Comparison of ENCODE assay signal across 1 cellular context in the genomic region with DNA sequence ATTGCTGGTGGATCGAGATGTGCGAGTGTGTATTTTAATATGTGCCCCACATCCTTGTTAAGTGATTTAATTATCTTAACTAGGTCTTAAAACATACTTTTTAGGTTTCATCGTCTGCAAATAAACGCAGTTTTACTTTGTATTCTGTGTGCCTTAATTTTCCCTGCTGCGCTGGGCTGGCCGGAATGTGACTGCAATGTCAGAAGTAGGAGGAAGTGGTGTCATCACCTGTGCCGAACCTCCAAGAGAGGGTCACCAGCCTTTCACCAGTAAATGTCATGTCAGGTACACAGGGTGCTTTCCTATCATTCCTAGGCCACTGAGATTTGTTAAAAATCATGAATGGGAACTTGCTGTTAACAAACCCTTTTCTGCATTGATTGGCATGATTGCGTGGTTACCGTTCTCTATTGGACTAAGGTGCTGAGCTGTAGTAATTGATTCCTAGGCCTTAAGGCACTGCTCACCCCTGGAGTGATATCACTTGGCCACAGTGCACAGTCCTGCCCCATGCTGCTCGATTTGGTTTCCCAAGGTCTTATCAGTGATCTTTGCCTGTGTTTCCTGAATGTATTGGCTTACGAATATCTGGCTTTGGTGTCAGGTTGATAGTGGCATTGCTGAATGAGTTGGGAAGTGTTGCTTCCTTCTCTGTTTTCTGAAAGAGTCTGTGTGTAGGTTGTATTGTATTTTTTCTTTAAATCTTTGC. TPM values are rescaled to one million over a fixed set of nuclear protein-coding genes. Genes with fewer than 3 reads are reported as not detected.
"Had no signal": no experiment of that assay in that cellular context is flagged by ENCODE, and none has a peak within 500 bp of the region (broad histone marks: within the 10 kb centered on the region; RNA-seq: fewer than 3 reads in every experiment).

No MANE protein-coding gene starts in this region.

RNA-seq across cellular contexts. Expression of a gene that starts 40.7 kb away (rescaled TPM):
- total RNA-seq: SJSA1 had no signal

RNA-seq across cellular contexts. Expression of a gene that starts 50.7 kb away (rescaled TPM):
- total RNA-seq: SJSA1 had no signal
